In the genomic region with DNA sequence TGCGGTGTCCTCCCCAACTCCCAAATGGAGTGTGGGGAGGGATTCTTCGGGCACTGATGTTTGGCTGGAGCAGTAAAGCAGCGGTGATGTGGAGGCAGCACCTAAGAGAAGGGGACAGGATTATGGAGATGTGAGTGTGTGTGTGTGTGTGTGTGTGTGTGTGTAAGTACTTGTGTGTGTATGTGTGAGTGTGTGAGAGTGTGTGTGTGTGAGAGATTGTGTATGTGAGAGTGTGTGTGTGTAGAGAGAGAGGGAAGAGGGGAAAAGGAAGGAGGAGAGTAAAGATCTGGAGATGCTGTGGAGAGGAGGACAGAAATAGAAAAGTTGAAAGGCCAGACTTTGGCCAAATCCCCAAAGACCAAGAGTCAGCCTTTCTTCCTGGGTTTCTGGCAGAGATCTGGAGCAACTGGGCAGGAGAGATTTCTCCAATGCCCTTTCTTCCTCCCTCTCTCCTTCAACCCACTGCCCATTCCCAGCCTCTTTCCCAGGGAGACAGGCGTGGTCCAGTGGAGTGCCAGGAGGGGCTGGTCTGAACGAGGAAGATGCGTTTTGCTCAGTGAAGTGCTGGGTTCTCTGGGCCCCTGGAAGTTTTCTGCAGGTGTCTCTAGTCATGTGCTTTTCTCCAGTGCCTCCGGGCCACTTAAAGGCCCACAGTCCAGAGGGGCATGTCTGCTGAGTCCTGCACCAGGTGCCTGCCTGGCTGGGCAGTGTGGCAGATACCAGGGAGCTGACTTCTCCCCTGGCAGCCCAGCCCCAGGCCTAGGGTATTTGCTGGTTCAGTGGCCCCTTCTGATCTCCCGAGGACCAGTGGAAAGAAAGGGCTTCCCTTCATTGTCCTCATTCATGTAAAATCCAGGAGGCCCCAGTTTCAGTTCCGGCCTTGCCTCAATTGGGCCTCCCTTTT, we compare ENCODE assay signal across 1 cellular context.
TF ChIP-seq lines count a peak whose summit lies in the region.

No MANE protein-coding gene starts in this region.

TF ChIP-seq in K562, 482 proteins besides CTCF, POLR2A, EP300 and RAD21 (continued from another document and continues in another):
- peak; percentile 12 for TF ChIP-seq ZNF280A (IDR thresholded peaks at IDR 0.05; ENCODE audit: low read depth, partially characterized antibody)
- TF ChIP-seq ATF1 (CRISPR knock-in tag; IDR thresholded peaks at IDR 0.05) = no peak
- TF ChIP-seq ATF1 (tag; IDR thresholded peaks at IDR 0.05) = no peak
- TF ChIP-seq EZH2 (IDR thresholded peaks at IDR 0.05; ENCODE audit: borderline replicate concordance, low read depth, low read length) = no peak
- TF ChIP-seq CREBBP (IDR thresholded peaks at IDR 0.05; ENCODE audit: low read depth, low read length) = peak; percentile 32
- TF ChIP-seq BDP1 (IDR thresholded peaks at IDR 0.05; ENCODE audit: insufficient read depth, insufficient read length) = no peak
- TF ChIP-seq STAT5A (IDR thresholded peaks at IDR 0.05; ENCODE audit: borderline replicate concordance, low read length) = no peak
- TF ChIP-seq ARHGAP35 (IDR thresholded peaks at IDR 0.05; ENCODE audit: partially characterized antibody) = peak; percentile 59
- TF ChIP-seq POLR2B (IDR thresholded peaks at IDR 0.05; ENCODE audit: low read depth, partially characterized antibody) = peak; percentile 46
- TF ChIP-seq EP400 (IDR thresholded peaks at IDR 0.05) = no peak
- TF ChIP-seq ZNF124 (CRISPR knock-in tag; IDR thresholded peaks at IDR 0.05) = no peak
- no peak for TF ChIP-seq ZNF134 (CRISPR knock-in tag; conservative IDR thresholded peaks at IDR 0.05)
- peak; percentile 70; the same call in 1 of the 2 replicates for TF ChIP-seq ZBTB26 (CRISPR knock-in tag; IDR thresholded peaks at IDR 0.05)
- no peak for TF ChIP-seq EHMT2 (IDR thresholded peaks at IDR 0.05)
- TF ChIP-seq MLLT1 (IDR thresholded peaks at IDR 0.05) = peak in 1 of 2 experiments; percentile 57; a peak in 1 of 4 replicates
- TF ChIP-seq, protein P1, sequence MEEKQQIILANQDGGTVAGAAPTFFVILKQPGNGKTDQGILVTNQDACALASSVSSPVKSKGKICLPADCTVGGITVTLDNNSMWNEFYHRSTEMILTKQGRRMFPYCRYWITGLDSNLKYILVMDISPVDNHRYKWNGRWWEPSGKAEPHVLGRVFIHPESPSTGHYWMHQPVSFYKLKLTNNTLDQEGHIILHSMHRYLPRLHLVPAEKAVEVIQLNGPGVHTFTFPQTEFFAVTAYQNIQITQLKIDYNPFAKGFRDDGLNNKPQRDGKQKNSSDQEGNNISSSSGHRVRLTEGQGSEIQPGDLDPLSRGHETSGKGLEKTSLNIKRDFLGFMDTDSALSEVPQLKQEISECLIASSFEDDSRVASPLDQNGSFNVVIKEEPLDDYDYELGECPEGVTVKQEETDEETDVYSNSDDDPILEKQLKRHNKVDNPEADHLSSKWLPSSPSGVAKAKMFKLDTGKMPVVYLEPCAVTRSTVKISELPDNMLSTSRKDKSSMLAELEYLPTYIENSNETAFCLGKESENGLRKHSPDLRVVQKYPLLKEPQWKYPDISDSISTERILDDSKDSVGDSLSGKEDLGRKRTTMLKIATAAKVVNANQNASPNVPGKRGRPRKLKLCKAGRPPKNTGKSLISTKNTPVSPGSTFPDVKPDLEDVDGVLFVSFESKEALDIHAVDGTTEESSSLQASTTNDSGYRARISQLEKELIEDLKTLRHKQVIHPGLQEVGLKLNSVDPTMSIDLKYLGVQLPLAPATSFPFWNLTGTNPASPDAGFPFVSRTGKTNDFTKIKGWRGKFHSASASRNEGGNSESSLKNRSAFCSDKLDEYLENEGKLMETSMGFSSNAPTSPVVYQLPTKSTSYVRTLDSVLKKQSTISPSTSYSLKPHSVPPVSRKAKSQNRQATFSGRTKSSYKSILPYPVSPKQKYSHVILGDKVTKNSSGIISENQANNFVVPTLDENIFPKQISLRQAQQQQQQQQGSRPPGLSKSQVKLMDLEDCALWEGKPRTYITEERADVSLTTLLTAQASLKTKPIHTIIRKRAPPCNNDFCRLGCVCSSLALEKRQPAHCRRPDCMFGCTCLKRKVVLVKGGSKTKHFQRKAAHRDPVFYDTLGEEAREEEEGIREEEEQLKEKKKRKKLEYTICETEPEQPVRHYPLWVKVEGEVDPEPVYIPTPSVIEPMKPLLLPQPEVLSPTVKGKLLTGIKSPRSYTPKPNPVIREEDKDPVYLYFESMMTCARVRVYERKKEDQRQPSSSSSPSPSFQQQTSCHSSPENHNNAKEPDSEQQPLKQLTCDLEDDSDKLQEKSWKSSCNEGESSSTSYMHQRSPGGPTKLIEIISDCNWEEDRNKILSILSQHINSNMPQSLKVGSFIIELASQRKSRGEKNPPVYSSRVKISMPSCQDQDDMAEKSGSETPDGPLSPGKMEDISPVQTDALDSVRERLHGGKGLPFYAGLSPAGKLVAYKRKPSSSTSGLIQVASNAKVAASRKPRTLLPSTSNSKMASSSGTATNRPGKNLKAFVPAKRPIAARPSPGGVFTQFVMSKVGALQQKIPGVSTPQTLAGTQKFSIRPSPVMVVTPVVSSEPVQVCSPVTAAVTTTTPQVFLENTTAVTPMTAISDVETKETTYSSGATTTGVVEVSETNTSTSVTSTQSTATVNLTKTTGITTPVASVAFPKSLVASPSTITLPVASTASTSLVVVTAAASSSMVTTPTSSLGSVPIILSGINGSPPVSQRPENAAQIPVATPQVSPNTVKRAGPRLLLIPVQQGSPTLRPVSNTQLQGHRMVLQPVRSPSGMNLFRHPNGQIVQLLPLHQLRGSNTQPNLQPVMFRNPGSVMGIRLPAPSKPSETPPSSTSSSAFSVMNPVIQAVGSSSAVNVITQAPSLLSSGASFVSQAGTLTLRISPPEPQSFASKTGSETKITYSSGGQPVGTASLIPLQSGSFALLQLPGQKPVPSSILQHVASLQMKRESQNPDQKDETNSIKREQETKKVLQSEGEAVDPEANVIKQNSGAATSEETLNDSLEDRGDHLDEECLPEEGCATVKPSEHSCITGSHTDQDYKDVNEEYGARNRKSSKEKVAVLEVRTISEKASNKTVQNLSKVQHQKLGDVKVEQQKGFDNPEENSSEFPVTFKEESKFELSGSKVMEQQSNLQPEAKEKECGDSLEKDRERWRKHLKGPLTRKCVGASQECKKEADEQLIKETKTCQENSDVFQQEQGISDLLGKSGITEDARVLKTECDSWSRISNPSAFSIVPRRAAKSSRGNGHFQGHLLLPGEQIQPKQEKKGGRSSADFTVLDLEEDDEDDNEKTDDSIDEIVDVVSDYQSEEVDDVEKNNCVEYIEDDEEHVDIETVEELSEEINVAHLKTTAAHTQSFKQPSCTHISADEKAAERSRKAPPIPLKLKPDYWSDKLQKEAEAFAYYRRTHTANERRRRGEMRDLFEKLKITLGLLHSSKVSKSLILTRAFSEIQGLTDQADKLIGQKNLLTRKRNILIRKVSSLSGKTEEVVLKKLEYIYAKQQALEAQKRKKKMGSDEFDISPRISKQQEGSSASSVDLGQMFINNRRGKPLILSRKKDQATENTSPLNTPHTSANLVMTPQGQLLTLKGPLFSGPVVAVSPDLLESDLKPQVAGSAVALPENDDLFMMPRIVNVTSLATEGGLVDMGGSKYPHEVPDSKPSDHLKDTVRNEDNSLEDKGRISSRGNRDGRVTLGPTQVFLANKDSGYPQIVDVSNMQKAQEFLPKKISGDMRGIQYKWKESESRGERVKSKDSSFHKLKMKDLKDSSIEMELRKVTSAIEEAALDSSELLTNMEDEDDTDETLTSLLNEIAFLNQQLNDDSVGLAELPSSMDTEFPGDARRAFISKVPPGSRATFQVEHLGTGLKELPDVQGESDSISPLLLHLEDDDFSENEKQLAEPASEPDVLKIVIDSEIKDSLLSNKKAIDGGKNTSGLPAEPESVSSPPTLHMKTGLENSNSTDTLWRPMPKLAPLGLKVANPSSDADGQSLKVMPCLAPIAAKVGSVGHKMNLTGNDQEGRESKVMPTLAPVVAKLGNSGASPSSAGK (IDR thresholded peaks at IDR 0.05) = no peak
- TF ChIP-seq TEAD1 (CRISPR knock-in tag; IDR thresholded peaks at IDR 0.05) = no peak
- no peak for TF ChIP-seq TCF7 (IDR thresholded peaks at IDR 0.05; ENCODE audit: borderline replicate concordance)
- 0 out of 2 replicates have a peak, but pooled peaks have one; percentile 69 for TF ChIP-seq OTX1 (CRISPR knock-in tag; IDR thresholded peaks at IDR 0.05)
- 0 out of 2 replicates have a peak, but pooled peaks have one; percentile 52 for TF ChIP-seq HBP1 (CRISPR knock-in tag; IDR thresholded peaks at IDR 0.05)
- TF ChIP-seq MYNN (IDR thresholded peaks at IDR 0.05) = no peak
- TF ChIP-seq MYNN (CRISPR knock-in tag; IDR thresholded peaks at IDR 0.05) = no peak
- TF ChIP-seq ELF4 (CRISPR knock-in tag; IDR thresholded peaks at IDR 0.05) = peak; percentile 85
- TF ChIP-seq, protein P2, sequence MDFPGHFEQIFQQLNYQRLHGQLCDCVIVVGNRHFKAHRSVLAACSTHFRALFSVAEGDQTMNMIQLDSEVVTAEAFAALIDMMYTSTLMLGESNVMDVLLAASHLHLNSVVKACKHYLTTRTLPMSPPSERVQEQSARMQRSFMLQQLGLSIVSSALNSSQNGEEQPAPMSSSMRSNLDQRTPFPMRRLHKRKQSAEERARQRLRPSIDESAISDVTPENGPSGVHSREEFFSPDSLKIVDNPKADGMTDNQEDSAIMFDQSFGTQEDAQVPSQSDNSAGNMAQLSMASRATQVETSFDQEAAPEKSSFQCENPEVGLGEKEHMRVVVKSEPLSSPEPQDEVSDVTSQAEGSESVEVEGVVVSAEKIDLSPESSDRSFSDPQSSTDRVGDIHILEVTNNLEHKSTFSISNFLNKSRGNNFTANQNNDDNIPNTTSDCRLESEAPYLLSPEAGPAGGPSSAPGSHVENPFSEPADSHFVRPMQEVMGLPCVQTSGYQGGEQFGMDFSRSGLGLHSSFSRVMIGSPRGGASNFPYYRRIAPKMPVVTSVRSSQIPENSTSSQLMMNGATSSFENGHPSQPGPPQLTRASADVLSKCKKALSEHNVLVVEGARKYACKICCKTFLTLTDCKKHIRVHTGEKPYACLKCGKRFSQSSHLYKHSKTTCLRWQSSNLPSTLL (IDR thresholded peaks at IDR 0.05) = peak; percentile 39; the same call in 1 of the 2 replicates
- peak; percentile 82; the same call in 1 of the 2 replicates for TF ChIP-seq HDGF (IDR thresholded peaks at IDR 0.05)
- peak in 1 of 2 experiments; percentile 41; a peak in 1 of 4 replicates for TF ChIP-seq HDAC1 (IDR thresholded peaks at IDR 0.05)
- TF ChIP-seq THRB (CRISPR knock-in tag; conservative IDR thresholded peaks at IDR 0.05) = 0 out of 2 replicates have a peak, but pooled peaks have one; percentile 49
- TF ChIP-seq USF2 (CRISPR knock-in tag; IDR thresholded peaks at IDR 0.05) = no peak
